ENCODE assay signal across 14 cellular contexts in the genomic region with DNA sequence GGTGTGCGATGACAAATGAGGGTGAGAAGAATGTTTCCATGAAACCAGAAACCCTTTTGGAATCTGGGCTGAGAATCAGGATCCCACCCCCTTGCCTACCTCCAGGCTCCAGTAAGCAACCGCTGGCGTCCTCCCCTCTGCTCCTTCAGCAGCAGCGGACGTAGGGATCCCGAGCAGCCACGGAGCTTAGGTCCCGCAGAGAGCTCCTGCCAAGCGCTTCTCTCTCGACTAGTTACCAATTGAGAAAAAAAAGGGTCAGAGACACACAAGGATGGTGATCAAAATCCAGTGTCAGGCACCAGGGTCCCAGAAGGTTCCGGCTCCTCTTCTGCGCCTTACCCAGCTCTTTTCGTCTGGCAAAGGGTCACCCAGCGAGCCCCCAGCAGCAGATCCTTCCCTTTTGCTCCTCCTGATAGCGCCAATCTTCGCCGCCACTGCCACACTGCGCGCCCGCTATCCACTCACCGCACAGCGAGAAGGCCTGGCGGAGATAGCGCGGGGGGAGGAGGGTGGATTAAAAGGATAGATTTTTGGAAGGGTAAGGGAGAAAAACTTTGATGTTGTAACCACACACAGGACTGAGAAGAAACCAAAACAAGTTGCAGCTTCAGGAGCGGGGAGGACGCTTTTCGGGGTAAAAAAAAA.
DNase-seq lines count a peak whose midpoint lies in the region; ATAC-seq, FAIRE-seq and TF ChIP-seq lines count a peak whose summit lies in the region.
"Had no signal": no experiment of that assay in that cellular context is flagged by ENCODE, and none has a peak within 500 bp of the region (broad histone marks: within the 10 kb centered on the region; RNA-seq: fewer than 3 reads in every experiment).

No MANE protein-coding gene starts in this region.

- H2BK12ac ChIP-seq in H1 (ENCODE audit: low read depth, low read length): no peak overlapping the region

- no peak for TF ChIP-seq POLR2A in H1 (IDR thresholded peaks at IDR 0.05; ENCODE audit: control extremely low read depth in 1 of 2, low read depth in 2 of 2, low read length in 2 of 2)
- no peak for TF ChIP-seq POLR2A in tibial nerve (IDR thresholded peaks at IDR 0.05)

- H4K5ac ChIP-seq in H1 (ENCODE audit: insufficient read length, low read depth, low read length) (no peak overlapping the region), mesendoderm (ENCODE audit: low read length) (no peak overlapping the region)

- no peak overlapping the region for H4K91ac ChIP-seq in H1 (replicated peaks; ENCODE audit: insufficient read length, low read length)

- no peak for TF ChIP-seq CTCF in H1 (IDR thresholded peaks at IDR 0.05; ENCODE audit: control extremely low read depth in 1 of 3, insufficient read depth in 1 of 3, low read depth in 1 of 3, low read length in 3 of 3)
- no peak for TF ChIP-seq CTCF in tibial nerve (IDR thresholded peaks at IDR 0.05)

- H3K4me1 ChIP-seq in H1 (replicated peaks in 1 of 4; ENCODE audit: control insufficient read depth in 3 of 4, insufficient read depth in 4 of 4, low read length in 3 of 4): peaks cover 0 to 8% (median 0%) of the 10 kb centered on the region in 4 experiments; a peak in 3 of 7 replicates
- peaks cover 2% of the 10 kb centered on the region for H3K4me1 ChIP-seq in mesendoderm (ENCODE audit: control insufficient read depth, low read depth, low read length)
- H3K4me1 ChIP-seq in tibial nerve: peaks cover 0 to 34% (median 0%) of the 10 kb centered on the region in 4 donors

- FAIRE-seq in H1 (lab: Jason Lieb, UNC): no peak
- FAIRE-seq: endothelial cell of umbilical vein had no signal

- H3K23ac ChIP-seq in H1 (ENCODE audit: insufficient read length) (no peak overlapping the region), mesendoderm (ENCODE audit: low read length) (no peak overlapping the region)

- H3K79me2 ChIP-seq in H1 (ENCODE audit: control insufficient read depth in 1 of 2, insufficient read depth in 2 of 2, low read length in 2 of 2) (no peaks in the 10 kb centered on the region), mesendoderm (ENCODE audit: control insufficient read depth, insufficient read depth, low read length) (no peaks in the 10 kb centered on the region)

- H2BK20ac ChIP-seq in H1 (ENCODE audit: low read length): no peak overlapping the region

- ATAC-seq in GM18867 (IDR thresholded peaks at IDR 0.05; ENCODE audit: unreplicated experiment) (no peak), HG03457 (IDR thresholded peaks at IDR 0.05; ENCODE audit: unreplicated experiment) (no peak)

- H3K9me3 ChIP-seq in H1 (ENCODE audit: insufficient read depth in 2 of 2, low read depth in 1 of 2, low read length in 1 of 2): no peaks in the 10 kb centered on the region
- no peaks in the 10 kb centered on the region for H3K9me3 ChIP-seq in tibial nerve

- H2BK5ac ChIP-seq in H1 (ENCODE audit: low read depth, low read length): no peak overlapping the region
- no peak overlapping the region for H2BK5ac ChIP-seq in mesendoderm (ENCODE audit: low read length)

- POLR2A ChIA-PET in H1 (lab: Charles Lee; ENCODE audit: partially characterized antibody): interaction anchor here (0.8 kb wide), 1 partner anchor 1595 kb away, joined by 3 read pairs; no protein-coding TSS in a partner anchor

- peak overlapping the region in 3 of 4 experiments; percentile 52 to 66 (median 57); a peak in 7 of 8 replicates for H3K4me3 ChIP-seq in H1 (ENCODE audit: extremely low read depth in 1 of 4, insufficient read depth in 2 of 4, low read depth in 3 of 4, low read length in 4 of 4)
- H3K4me3 ChIP-seq in mesendoderm (ENCODE audit: low read length): peak overlapping the region; percentile 11
- peak overlapping the region in 3 of 4 donors; percentile 16 to 36 (median 26) for H3K4me3 ChIP-seq in tibial nerve

- H4K8ac ChIP-seq in H1 (ENCODE audit: extremely low read depth, insufficient read depth, low read length) (no peak overlapping the region), mesendoderm (ENCODE audit: low read depth, low read length) (no peak overlapping the region)

- no peak for TF ChIP-seq RAD21 in H1 (IDR thresholded peaks at IDR 0.05 in 1 of 2, conservative IDR thresholded peaks at IDR 0.05 in 1 of 2; ENCODE audit: low read depth in 2 of 2, low read length in 2 of 2)

- H3K4me2 ChIP-seq in H1 (ENCODE audit: insufficient read depth in 1 of 2, low read depth in 2 of 2, low read length in 2 of 2) (peak overlapping the region in 1 of 2 experiments; percentile 99; a peak in 2 of 4 replicates), mesendoderm (ENCODE audit: low read length) (peak overlapping the region; percentile 54)

- 4% methylated on average over 28 of the region's 28 CpGs; no CpG with 5 or more reads in 1 of the 2 experiments for WGBS in H1 (ENCODE audit: extremely low coverage in 1 of 2, insufficient coverage in 1 of 2, insufficient read length in 1 of 2, insufficient replicate concordance in 2 of 2, low coverage in 1 of 2, low lambda C conversion rate in 2 of 2, missing lambda C conversion rate in 1 of 2), 2 experiments
- WGBS in mesendoderm (ENCODE audit: extremely low coverage, insufficient coverage, low lambda C conversion rate): no CpG with 5 or more reads among the region's 28 CpGs
- 3% methylated on average over 28 of the region's 28 CpGs for WGBS in tibial nerve, 2 donors

- H3K27me3 ChIP-seq in H1 (replicated peaks in 1 of 4; ENCODE audit: control insufficient read depth in 3 of 4, extremely low read depth in 1 of 4, insufficient read depth in 3 of 4, low read length in 3 of 4): peaks cover 0 to 23% (median 13%) of the 10 kb centered on the region in 4 experiments
- H3K27me3 ChIP-seq in mesendoderm (ENCODE audit: insufficient read depth, low read length, poor library complexity): peaks cover 8% of the 10 kb centered on the region
- peaks cover 0 to 24% of the 10 kb centered on the region in 2 donors for H3K27me3 ChIP-seq in tibial nerve

- H3K23me2 ChIP-seq in H1 (ENCODE audit: low read depth, low read length): peaks cover 27% of the 10 kb centered on the region

- no peaks in the 10 kb centered on the region for H4K20me1 ChIP-seq in H1 (replicated peaks in 1 of 2; ENCODE audit: control insufficient read depth in 1 of 2, insufficient read depth in 2 of 2, low read length in 2 of 2)

- H3K4ac ChIP-seq in H1 (replicated peaks; ENCODE audit: insufficient read length, low read depth, low read length): no peak overlapping the region
- H3K4ac ChIP-seq in mesendoderm (ENCODE audit: low read depth, low read length): no peak overlapping the region

- H3K27ac ChIP-seq in H1 (ENCODE audit: low read depth, low read length) (no peak overlapping the region), mesendoderm (ENCODE audit: low read depth, low read length) (no peak overlapping the region), tibial nerve (no peak overlapping the region)
- H3K27ac ChIP-seq: 22Rv1, RWPE1, VCaP had no signal

- H3K36me3 ChIP-seq in H1 (ENCODE audit: control insufficient read depth in 2 of 4, insufficient read depth in 4 of 4, low read length in 3 of 4): no peaks in the 10 kb centered on the region
- no peaks in the 10 kb centered on the region for H3K36me3 ChIP-seq in mesendoderm (ENCODE audit: control insufficient read depth, insufficient read depth, low read length)
- no peaks in the 10 kb centered on the region for H3K36me3 ChIP-seq in tibial nerve

- H3K18ac ChIP-seq in H1 (ENCODE audit: extremely low read depth, low read length): no peak overlapping the region
- no peak overlapping the region for H3K18ac ChIP-seq in mesendoderm (ENCODE audit: low read length)

- H2AK5ac ChIP-seq in H1 (ENCODE audit: low read depth, low read length) (no peak overlapping the region), mesendoderm (ENCODE audit: low read length) (no peak overlapping the region)

- H2BK15ac ChIP-seq in H1 (ENCODE audit: low read length) (no peak overlapping the region), mesendoderm (replicated peaks; ENCODE audit: low read depth) (no peak overlapping the region)

- H2AFZ ChIP-seq in H1 (ENCODE audit: low read length): peak overlapping the region; percentile 98

- peak; percentile 38 for DNase-seq in NCI-H748 (lab: John Stamatoyannopoulos, UW; ENCODE audit: unreplicated experiment)
- no peak for DNase-seq in NCI-H748 treated with DMSO at 0.1 percent for 48 hours (lab: John Stamatoyannopoulos, UW)
- DNase-seq in H1 (ENCODE audit: low read depth in 1 of 2, low spot score in 2 of 2): peak in 1 of 2 experiments; percentile 60
- peak; percentile 84 for DNase-seq in mesendoderm
- no peak for DNase-seq in tibial nerve (ENCODE audit: low spot score in 2 of 2)
- DNase-seq in activated gamma-delta T cell (lab: John Stamatoyannopoulos, UW): no peak
- DNase-seq: Calu3; stimulated activated naive CD4-positive, alpha-beta T cell treated with Interleukin-2 at 50 U/mL for 16 hours had no signal

- CTCF ChIA-PET in H1 (lab: Charles Lee; ENCODE audit: partially characterized antibody): interaction anchor here (0.6 to 3.0 kb wide), 13 partner anchors 19 to 1559 kb away, joined by 3 to 12 read pairs (median 3); no protein-coding TSS in a partner anchor

- no peaks in the 10 kb centered on the region for H3K79me1 ChIP-seq in H1 (ENCODE audit: low read depth, low read length)
- H3K79me1 ChIP-seq in mesendoderm (ENCODE audit: low read length): no peaks in the 10 kb centered on the region

- H3K14ac ChIP-seq in H1 (ENCODE audit: insufficient read length): no peak overlapping the region

- H3K9ac ChIP-seq in H1 (replicated peaks in 1 of 4; ENCODE audit: extremely low read depth in 1 of 4, low read depth in 3 of 4, low read length in 3 of 4): no peak overlapping the region
- H3K9ac ChIP-seq in mesendoderm (ENCODE audit: low read length): peak overlapping the region; percentile 44

- TF ChIP-seq EP300 in H1 (IDR thresholded peaks at IDR 0.05; ENCODE audit: borderline replicate concordance in 1 of 2, low read depth in 2 of 2, low read length in 2 of 2) (no peak), tibial nerve (IDR thresholded peaks at IDR 0.05) (no peak)

- H2BK120ac ChIP-seq in H1 (replicated peaks; ENCODE audit: low read depth, low read length) (no peak overlapping the region), mesendoderm (ENCODE audit: low read depth, low read length) (no peak overlapping the region)

- no peak overlapping the region for H3K56ac ChIP-seq in H1 (replicated peaks; ENCODE audit: insufficient read length, low read depth, low read length)
- peak overlapping the region; percentile 50 for H3K56ac ChIP-seq in mesendoderm (ENCODE audit: low read length)

TF ChIP-seq in H1, 55 proteins besides CTCF, POLR2A, EP300 and RAD21:
- TF ChIP-seq TAF7 (optimal IDR thresholded peaks at IDR 0.05; ENCODE audit: borderline replicate concordance, low read depth, low read length) (no peak), EZH2 (IDR thresholded peaks at IDR 0.05; ENCODE audit: low read depth, low read length, severe bottlenecking) (peak; percentile 39), SP1 (IDR thresholded peaks at IDR 0.05; ENCODE audit: low read depth, low read length) (no peak), ASH2L (IDR thresholded peaks at IDR 0.05; ENCODE audit: low read length) (peak; percentile 15)

Comparison
In these comparisons a context has a peak if more than half of its experiments do, and no peak if none do; other contexts are left out.
1. DNase-seq: peak in NCI-H748 (single experiment) and mesendoderm (single experiment); none in NCI-H748 treated with DMSO at 0.1 percent for 48 hours (single experiment), tibial nerve (0 of 2) and activated gamma-delta T cell (single experiment).
2. Peak in every context shown above with its lines, with median percentiles within 50 percentile points of each other: H3K4me3 ChIP-seq.